ENCODE assay signal across 26 cellular contexts in genomic region chr3:166199491-166199890, GRCh38.
DNase-seq lines count a peak whose midpoint lies in the region; ATAC-seq, FAIRE-seq and TF ChIP-seq lines count a peak whose summit lies in the region.
"Had no signal": no experiment of that assay in that cellular context is flagged by ENCODE, and none has a peak within 500 bp of the region (broad histone marks: within the 10 kb centered on the region; RNA-seq: fewer than 3 reads in every experiment).

No MANE protein-coding gene starts in this region.

- H3K27me3 ChIP-seq in small intestine (ENCODE audit: control insufficient read depth in 2 of 2, insufficient read depth in 2 of 2, low read length in 2 of 2), result no peaks in the 10 kb centered on the region
- H3K27me3 ChIP-seq: BE2C, BLaER1 had no signal

- H3K27ac ChIP-seq in small intestine (ENCODE audit: low read depth in 1 of 2, low read length in 1 of 2), result no peak overlapping the region
- H3K27ac ChIP-seq: BLaER1 had no signal

- H3K4me3 ChIP-seq in mucosa of descending colon, result no peak overlapping the region
- no peak overlapping the region for H3K4me3 ChIP-seq in small intestine (ENCODE audit: low read depth in 1 of 2, low read length in 2 of 2)
- H3K4me3 ChIP-seq: BLaER1, GM12878 had no signal

- ATAC-seq in mucosa of descending colon (peak; percentile 68), GM19395 (IDR thresholded peaks at IDR 0.05; ENCODE audit: unreplicated experiment) (no peak)
- ATAC-seq: GM12878 had no signal

- H3K36me3 Mint-ChIP-seq in activated CD4-positive, alpha-beta T cell treated with anti-CD3 and anti-CD28 coated beads, Interleukin-2, amount 10 ng/mL, durations not matched to agents 24 days and 14 days (ENCODE audit: low read depth), result no peaks in the 10 kb centered on the region
- H3K36me3 Mint-ChIP-seq in type B pancreatic cell, result no peaks in the 10 kb centered on the region
- H3K36me3 Mint-ChIP-seq: CD14-positive monocyte; CD4-positive, alpha-beta memory T cell; CD4-positive, CD25-positive, alpha-beta regulatory T cell; CD8-positive, alpha-beta memory T cell had no signal

- DNase-seq in frontal cortex (ENCODE audit: low spot score in 2 of 2), result no peak
- no peak for DNase-seq in mucosa of descending colon
- DNase-seq in small intestine, result no peak
- DNase-seq in activated CD4-positive, alpha-beta T cell treated with anti-CD3 and anti-CD28 coated beads, Interleukin-2, amount 10 ng/mL, durations not matched to agents 24 days and 14 days, result no peak
- DNase-seq in type B pancreatic cell (ENCODE audit: extremely low spot score, unreplicated experiment), result no peak
- DNase-seq: 8988T; ACHN; BE2C; C1 segment of cervical spinal cord; CD4-positive, alpha-beta memory T cell; CD4-positive, CD25-positive, alpha-beta regulatory T cell; CD8-positive, alpha-beta memory T cell; COR-L47; DMS153; DMS53; DMS79; DND-41; EL; GDM1 had no signal

- peaks cover 3% of the 10 kb centered on the region for H3K9me3 Mint-ChIP-seq in activated CD4-positive, alpha-beta T cell treated with anti-CD3 and anti-CD28 coated beads, Interleukin-2, amount 10 ng/mL, durations not matched to agents 24 days and 14 days
- H3K9me3 Mint-ChIP-seq in type B pancreatic cell, result no peaks in the 10 kb centered on the region

- H3K4me1 ChIP-seq in mucosa of descending colon (ENCODE audit: low read depth), result peaks cover 6% of the 10 kb centered on the region
- no peaks in the 10 kb centered on the region for H3K4me1 ChIP-seq in small intestine (ENCODE audit: control insufficient read depth in 2 of 2, insufficient read depth in 1 of 2, low read depth in 1 of 2, low read length in 1 of 2)
- H3K4me1 ChIP-seq: BE2C, BLaER1 had no signal

- H3K4me3 Mint-ChIP-seq in activated CD4-positive, alpha-beta T cell treated with anti-CD3 and anti-CD28 coated beads, Interleukin-2, amount 10 ng/mL, durations not matched to agents 24 days and 14 days, result no peak overlapping the region
- H3K4me3 Mint-ChIP-seq in type B pancreatic cell, result no peak overlapping the region
- H3K4me3 Mint-ChIP-seq: CD14-positive monocyte; CD4-positive, alpha-beta memory T cell; CD4-positive, CD25-positive, alpha-beta regulatory T cell; CD8-positive, alpha-beta memory T cell had no signal

- H3K27me3 Mint-ChIP-seq in activated CD4-positive, alpha-beta T cell treated with anti-CD3 and anti-CD28 coated beads, Interleukin-2, amount 10 ng/mL, durations not matched to agents 24 days and 14 days, result no peaks in the 10 kb centered on the region
- no peaks in the 10 kb centered on the region for H3K27me3 Mint-ChIP-seq in type B pancreatic cell
- H3K27me3 Mint-ChIP-seq: CD4-positive, alpha-beta memory T cell; CD4-positive, CD25-positive, alpha-beta regulatory T cell; CD8-positive, alpha-beta memory T cell had no signal

- H3K27ac Mint-ChIP-seq in activated CD4-positive, alpha-beta T cell treated with anti-CD3 and anti-CD28 coated beads, Interleukin-2, amount 10 ng/mL, durations not matched to agents 24 days and 14 days, result no peak overlapping the region
- no peak overlapping the region for H3K27ac Mint-ChIP-seq in type B pancreatic cell
- H3K27ac Mint-ChIP-seq: CD14-positive monocyte; CD4-positive, alpha-beta memory T cell; CD4-positive, CD25-positive, alpha-beta regulatory T cell; CD8-positive, alpha-beta memory T cell had no signal

- FAIRE-seq in frontal cortex (lab: Jason Lieb, UNC) (peak; percentile 40), small intestine (lab: Jason Lieb, UNC) (peak; percentile 44)
- FAIRE-seq: A204.1, GM12878, GM12892, GM18507 had no signal

- TF ChIP-seq CTCF in mucosa of descending colon (IDR thresholded peaks at IDR 0.05) (no peak), type B pancreatic cell (conservative IDR thresholded peaks at IDR 0.05) (no peak)

- H3K9me3 ChIP-seq in mucosa of descending colon (no peaks in the 10 kb centered on the region), small intestine (ENCODE audit: control insufficient read depth, low read depth) (no peaks in the 10 kb centered on the region)
- H3K9me3 ChIP-seq: BE2C, BLaER1 had no signal

- H3K36me3 ChIP-seq in mucosa of descending colon (ENCODE audit: low read depth) (no peaks in the 10 kb centered on the region), small intestine (ENCODE audit: control insufficient read depth in 2 of 2, insufficient read depth in 2 of 2, low read length in 2 of 2) (no peaks in the 10 kb centered on the region)
- H3K36me3 ChIP-seq: BE2C, BLaER1 had no signal

- H3K4me1 Mint-ChIP-seq in activated CD4-positive, alpha-beta T cell treated with anti-CD3 and anti-CD28 coated beads, Interleukin-2, amount 10 ng/mL, durations not matched to agents 24 days and 14 days, result no peaks in the 10 kb centered on the region
- H3K4me1 Mint-ChIP-seq in type B pancreatic cell (ENCODE audit: unreplicated experiment), result no peaks in the 10 kb centered on the region
- H3K4me1 Mint-ChIP-seq: CD14-positive monocyte; CD4-positive, alpha-beta memory T cell; CD4-positive, CD25-positive, alpha-beta regulatory T cell; CD8-positive, alpha-beta memory T cell had no signal

- intact Hi-C loops in mucosa of descending colon (cut with DNase I, micrococcal nuclease), result no loop called here
- intact Hi-C loops in activated CD4-positive, alpha-beta T cell treated with anti-CD3 and anti-CD28 coated beads, Interleukin-2, amount 10 ng/mL, durations not matched to agents 24 days and 14 days (cut with micrococcal nuclease), result no loop called here
